In the genomic region with DNA sequence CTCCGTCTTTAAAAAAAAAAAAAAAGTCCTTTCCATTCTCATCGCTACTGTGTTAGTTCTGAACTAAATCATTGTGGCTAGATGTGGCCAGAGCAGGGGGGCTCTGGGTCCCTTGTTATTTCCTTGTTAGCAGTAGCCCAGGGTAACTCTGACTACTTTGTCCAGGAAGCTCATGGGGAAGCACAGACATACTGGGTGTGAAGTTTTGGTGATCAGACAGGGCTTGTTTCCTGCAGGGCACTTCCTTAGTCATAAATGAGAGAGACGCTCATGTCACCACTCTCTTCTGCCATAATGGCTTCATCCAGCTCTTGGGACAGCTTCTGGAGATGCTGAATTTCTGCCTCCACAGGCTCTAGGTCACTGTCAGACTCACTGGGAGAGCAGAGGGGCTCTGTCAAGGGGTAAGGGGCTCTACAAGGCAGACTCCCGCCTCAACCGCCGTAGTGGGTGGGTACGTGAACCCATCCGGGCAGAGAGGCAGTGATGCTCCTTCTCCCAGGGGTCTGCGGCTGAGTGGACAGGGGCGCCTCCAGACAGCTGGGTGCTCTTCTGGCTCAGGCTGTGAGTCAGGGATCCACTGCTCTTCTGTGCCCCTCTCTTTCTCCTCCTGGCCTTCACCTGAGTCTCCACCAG, we compare ENCODE assay signal across 8 cellular contexts. TPM values are rescaled to one million over a fixed set of nuclear protein-coding genes. Genes with fewer than 3 reads are reported as not detected.
DNase-seq lines count a peak whose midpoint lies in the region; ATAC-seq and TF ChIP-seq lines count a peak whose summit lies in the region.

No MANE protein-coding gene starts in this region.

- peaks cover 40% of the 10 kb centered on the region for H3K36me3 Mint-ChIP-seq in activated CD8-positive, alpha-beta T cell treated with anti-CD3 and anti-CD28 coated beads for 36 hours (ENCODE audit: low read depth)
- peaks cover 19% of the 10 kb centered on the region for H3K36me3 Mint-ChIP-seq in natural killer cell treated with Interleukin-12 subunit alpha and Interleukin-12 subunit beta and Interleukin-15 and Interleukin-18, amount 100 ng/mL, for 72 hours

- TF ChIP-seq CTCF in activated CD8-positive, alpha-beta T cell treated with anti-CD3 and anti-CD28 coated beads for 36 hours (IDR thresholded peaks at IDR 0.05): no peak

- H3K4me1 Mint-ChIP-seq in activated CD8-positive, alpha-beta T cell treated with anti-CD3 and anti-CD28 coated beads for 36 hours (ENCODE audit: low read depth): peaks cover 82% of the 10 kb centered on the region
- H3K4me1 Mint-ChIP-seq in natural killer cell treated with Interleukin-12 subunit alpha and Interleukin-12 subunit beta and Interleukin-15 and Interleukin-18, amount 100 ng/mL, for 72 hours (ENCODE audit: low read depth in 2 of 2): peaks cover 62 to 69% of the 10 kb centered on the region in 2 donors

- ATAC-seq in GM18508 (IDR thresholded peaks at IDR 0.05; ENCODE audit: insufficient read depth, unreplicated experiment): peak; percentile 94
- ATAC-seq in HG02870 (IDR thresholded peaks at IDR 0.05; ENCODE audit: unreplicated experiment): peak; percentile 92
- ATAC-seq in activated CD8-positive, alpha-beta T cell treated with anti-CD3 and anti-CD28 coated beads for 36 hours: peak; percentile 95
- peak; percentile 98 for ATAC-seq in natural killer cell treated with Interleukin-12 subunit alpha and Interleukin-12 subunit beta and Interleukin-15 and Interleukin-18, amount 100 ng/mL, for 72 hours
- no peak for ATAC-seq in GM21526 (IDR thresholded peaks at IDR 0.05; ENCODE audit: low FRiP score, unreplicated experiment)

- peaks cover 11% of the 10 kb centered on the region for H3K9me3 Mint-ChIP-seq in activated CD8-positive, alpha-beta T cell treated with anti-CD3 and anti-CD28 coated beads for 36 hours
- peaks cover 7% of the 10 kb centered on the region for H3K9me3 Mint-ChIP-seq in natural killer cell treated with Interleukin-12 subunit alpha and Interleukin-12 subunit beta and Interleukin-15 and Interleukin-18, amount 100 ng/mL, for 72 hours

- H3K27ac Mint-ChIP-seq in activated CD8-positive, alpha-beta T cell treated with anti-CD3 and anti-CD28 coated beads for 36 hours: peak overlapping the region; percentile 88
- peak overlapping the region; percentile 94 to 96 for H3K27ac Mint-ChIP-seq in natural killer cell treated with Interleukin-12 subunit alpha and Interleukin-12 subunit beta and Interleukin-15 and Interleukin-18, amount 100 ng/mL, for 72 hours

- CTCF ChIA-PET in activated CD8-positive, alpha-beta T cell treated with anti-CD3 and anti-CD28 coated beads for 36 hours (lab: Charles Lee): interaction anchor here (0.8 to 2.6 kb wide), 7 partner anchors 9 to 136 kb away, joined by 3 to 11 read pairs (median 5); a partner anchor contains a TSS

- H3K27me3 Mint-ChIP-seq in activated CD8-positive, alpha-beta T cell treated with anti-CD3 and anti-CD28 coated beads for 36 hours: no peaks in the 10 kb centered on the region
- no peaks in the 10 kb centered on the region for H3K27me3 Mint-ChIP-seq in natural killer cell treated with Interleukin-12 subunit alpha and Interleukin-12 subunit beta and Interleukin-15 and Interleukin-18, amount 100 ng/mL, for 72 hours

- peak; percentile 93 for DNase-seq in activated CD8-positive, alpha-beta T cell treated with anti-CD3 and anti-CD28 coated beads for 36 hours
- peak; percentile 94 for DNase-seq in natural killer cell treated with Interleukin-12 subunit alpha and Interleukin-12 subunit beta and Interleukin-15 and Interleukin-18, amount 100 ng/mL, for 72 hours (ENCODE audit: low spot score)
- no peak for DNase-seq in NCI-H524 (lab: John Stamatoyannopoulos, UW)
- no peak for DNase-seq in NCI-H510A treated with DMSO at 0.1 percent for 48 hours (lab: John Stamatoyannopoulos, UW)
- DNase-seq in COLO668 (lab: John Stamatoyannopoulos, UW; ENCODE audit: unreplicated experiment): no peak

- POLR2A ChIA-PET in activated CD8-positive, alpha-beta T cell treated with anti-CD3 and anti-CD28 coated beads for 36 hours (lab: Charles Lee): interaction anchor here (1.9 to 3.2 kb wide), 4 partner anchors 12 to 131 kb away, joined by 5 to 22 read pairs (median 17); a partner anchor contains a TSS

- intact Hi-C loops in activated CD8-positive, alpha-beta T cell treated with anti-CD3 and anti-CD28 coated beads for 36 hours (cut with micrococcal nuclease): loop anchor here (2.0 to 5.0 kb wide), 2 partner anchors 13 to 34 kb away; no protein-coding TSS in a partner anchor

- peak overlapping the region; percentile 44 for H3K4me3 Mint-ChIP-seq in activated CD8-positive, alpha-beta T cell treated with anti-CD3 and anti-CD28 coated beads for 36 hours
- H3K4me3 Mint-ChIP-seq in natural killer cell treated with Interleukin-12 subunit alpha and Interleukin-12 subunit beta and Interleukin-15 and Interleukin-18, amount 100 ng/mL, for 72 hours: peak overlapping the region; percentile 80

RNA-seq across cellular contexts. Expression of a gene that starts 12.9 kb away (rescaled TPM):
- total RNA-seq in activated CD8-positive, alpha-beta T cell treated with anti-CD3 and anti-CD28 coated beads for 36 hours: 10 to 100 TPM; 44.4 to 46.6 TPM
- total RNA-seq in natural killer cell treated with Interleukin-12 subunit alpha and Interleukin-12 subunit beta and Interleukin-15 and Interleukin-18, amount 100 ng/mL, for 72 hours: 10 to 100 TPM; 55.5 to 57.9 TPM

Comparison
In these comparisons a context has a peak if more than half of its experiments do, and no peak if none do; other contexts are left out.
1. DNase-seq: peak in activated CD8-positive, alpha-beta T cell treated with anti-CD3 and anti-CD28 coated beads for 36 hours (single experiment) and natural killer cell treated with Interleukin-12 subunit alpha and Interleukin-12 subunit beta and Interleukin-15 and Interleukin-18, amount 100 ng/mL, for 72 hours (single experiment); none in NCI-H524 (0 of 2), NCI-H510A treated with DMSO at 0.1 percent for 48 hours (single experiment) and COLO668 (single experiment).